In genomic region chr5:128681764-128682664, GRCh38 we compare ENCODE assay signal across 1 cellular context.
TF ChIP-seq lines count a peak whose summit lies in the region.

No MANE protein-coding gene starts in this region.

TF ChIP-seq in HEK293, 187 proteins besides CTCF, POLR2A, EP300 and RAD21 (continued from another document):
- TF ChIP-seq KLF17 (tag by site-specific recombination; IDR thresholded peaks at IDR 0.05) (no peak), ZNF768 (tag by site-specific recombination; IDR thresholded peaks at IDR 0.05) (no peak), ZBTB20 (tag by site-specific recombination; IDR thresholded peaks at IDR 0.05) (0 out of 2 replicates have a peak, but pooled peaks have one; percentile 21), ZNF18 (tag by site-specific recombination; IDR thresholded peaks at IDR 0.05) (no peak), PRDM6 (tag by site-specific recombination; IDR thresholded peaks at IDR 0.05) (0 out of 2 replicates have a peak, but pooled peaks have one; percentile 33), ZNF335 (tag by site-specific recombination; conservative IDR thresholded peaks at IDR 0.05) (no peak)
